Comparison of ENCODE assay signal across 14 cellular contexts in genomic region chr2:196260546-196260945, GRCh38.
DNase-seq lines count a peak whose midpoint lies in the region; ATAC-seq, FAIRE-seq and TF ChIP-seq lines count a peak whose summit lies in the region.
"Had no signal": no experiment of that assay in that cellular context is flagged by ENCODE, and none has a peak within 500 bp of the region (broad histone marks: within the 10 kb centered on the region; RNA-seq: fewer than 3 reads in every experiment).

No MANE protein-coding gene starts in this region.

- intact Hi-C loops in adrenal gland (cut with DNase I), result no loop called here
- intact Hi-C loops in natural killer cell (cut with micrococcal nuclease), result loop anchor here (5.0 kb wide), 2 partner anchors 48 to 93 kb away; no protein-coding TSS in a partner anchor

- no peak for TF ChIP-seq POLR2A in adrenal gland (IDR thresholded peaks at IDR 0.05)

- no peaks in the 10 kb centered on the region for H3K27me3 Mint-ChIP-seq in natural killer cell (ENCODE audit: low read depth in 2 of 2)

- FAIRE-seq in GM19239 (lab: Jason Lieb, UNC), result no peak
- FAIRE-seq: frontal cortex, pancreas had no signal

- no peaks in the 10 kb centered on the region for H3K27me3 ChIP-seq in adrenal gland
- H3K27me3 ChIP-seq: pancreas had no signal

- 86 to 93% (median 89%) methylated on average over 5 of the region's 5 CpGs for WGBS in adrenal gland, 4 donors

- no peak overlapping the region for H3K4me3 ChIP-seq in adrenal gland
- H3K4me3 ChIP-seq: pancreas, thoracic aorta had no signal

- DNase-seq in adrenal gland (no peak), natural killer cell (no peak), RPMI8226 (no peak), GM19239 (ENCODE audit: insufficient read length, low spot score) (no peak), SIG-M5 treated with dmso at 0.1 percent for 504 hours (lab: John Stamatoyannopoulos, UW; ENCODE audit: unreplicated experiment) (no peak), NCI-H748 treated with DMSO at 0.1 percent for 48 hours (lab: John Stamatoyannopoulos, UW) (no peak)
- DNase-seq: COR-L47, H9, MM.1S, pancreas had no signal

- no peak for ATAC-seq in natural killer cell
- ATAC-seq: pancreas had no signal

- H3K27ac ChIP-seq in C4-2B (peak overlapping the region; percentile 57; the same call in 1 of the 2 replicates), KOPT-K1 (ENCODE audit: low read depth, low read length, poor library complexity, severe bottlenecking) (peak overlapping the region; percentile 97), adrenal gland (peak overlapping the region in 3 of 5 donors; percentile 0 to 64 (median 40))
- H3K27ac ChIP-seq: pancreas, thoracic aorta had no signal

- H3K9me3 ChIP-seq in KOPT-K1 (ENCODE audit: insufficient read depth, low read length, poor library complexity, severe bottlenecking) (no peaks in the 10 kb centered on the region), adrenal gland (replicated peaks in 1 of 3) (no peaks in the 10 kb centered on the region)
- H3K9me3 ChIP-seq: pancreas, thoracic aorta had no signal

- peaks cover 32 to 40% of the 10 kb centered on the region in 2 donors for H3K4me1 Mint-ChIP-seq in natural killer cell

- H3K36me3 Mint-ChIP-seq in natural killer cell, result no peaks in the 10 kb centered on the region

- TF ChIP-seq CTCF in C4-2B (conservative IDR thresholded peaks at IDR 0.05) (no peak), adrenal gland (IDR thresholded peaks at IDR 0.05) (no peak), natural killer cell (IDR thresholded peaks at IDR 0.05) (no peak)

- H3K4me3 Mint-ChIP-seq in natural killer cell, result peak overlapping the region; percentile 10
- H3K4me3 Mint-ChIP-seq: H9 had no signal

- peaks cover 4 to 20% of the 10 kb centered on the region in 2 donors for H3K4me1 ChIP-seq in adrenal gland (replicated peaks in 1 of 2)
- H3K4me1 ChIP-seq: pancreas had no signal

- peak overlapping the region in 1 of 2 donors; percentile 70 for H3K27ac Mint-ChIP-seq in natural killer cell
- H3K27ac Mint-ChIP-seq: H9 had no signal

- no peaks in the 10 kb centered on the region for H3K9me3 Mint-ChIP-seq in natural killer cell
- H3K9me3 Mint-ChIP-seq: H9 had no signal

- H3K36me3 ChIP-seq in KOPT-K1 (ENCODE audit: insufficient read depth, low read length) (no peaks in the 10 kb centered on the region), adrenal gland (replicated peaks in 1 of 2) (no peaks in the 10 kb centered on the region)
- H3K36me3 ChIP-seq: pancreas, thoracic aorta had no signal

Comparison
In these comparisons a context has a peak if more than half of its experiments do, and no peak if none do; other contexts are left out.
1. H3K27ac ChIP-seq: peak in every context shown above with its lines; median percentile 97 in KOPT-K1; 57 in C4-2B; 40 in adrenal gland.